ENCODE assay signal across 9 cellular contexts in the genomic region with DNA sequence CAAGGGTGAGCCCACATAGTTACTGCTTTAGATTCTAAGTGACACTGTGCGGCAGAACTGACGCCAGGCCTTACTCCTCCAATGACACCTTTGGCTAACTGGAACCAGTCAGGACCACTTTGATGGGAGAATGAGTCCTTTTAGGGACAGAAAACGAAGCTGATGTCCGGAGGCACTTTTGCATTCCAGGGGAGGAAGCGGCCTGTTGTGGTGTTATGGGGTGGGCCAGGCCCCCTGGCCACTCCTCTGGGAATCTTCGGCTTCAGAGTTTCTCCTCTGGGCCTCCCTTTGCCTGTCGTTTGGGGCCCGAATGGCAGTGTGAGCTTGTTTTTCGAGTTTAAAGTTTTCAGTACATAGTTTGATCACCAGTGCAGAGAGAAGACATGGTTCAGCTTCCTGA.
DNase-seq lines count a peak whose midpoint lies in the region; ATAC-seq and TF ChIP-seq lines count a peak whose summit lies in the region.
"Had no signal": no experiment of that assay in that cellular context is flagged by ENCODE, and none has a peak within 500 bp of the region (broad histone marks: within the 10 kb centered on the region; RNA-seq: fewer than 3 reads in every experiment).

No MANE protein-coding gene starts in this region.

- H3K27ac Mint-ChIP-seq in activated T-cell treated with anti-CD3 and anti-CD28 coated beads, Interleukin-2, amount 50 U/mL, for 24 hours: peak overlapping the region; percentile 97
- peak overlapping the region; percentile 91 for H3K27ac Mint-ChIP-seq in activated naive CD8-positive, alpha-beta T cell treated with anti-CD3 and anti-CD28 coated beads for 36 hours
- H3K27ac Mint-ChIP-seq in mesothelial cell of epicardium: peak overlapping the region; percentile 87

- peaks cover 88% of the 10 kb centered on the region for H3K36me3 Mint-ChIP-seq in activated T-cell treated with anti-CD3 and anti-CD28 coated beads, Interleukin-2, amount 50 U/mL, for 24 hours (ENCODE audit: low read depth)
- H3K36me3 Mint-ChIP-seq in activated naive CD8-positive, alpha-beta T cell treated with anti-CD3 and anti-CD28 coated beads for 36 hours: peaks cover 76% of the 10 kb centered on the region
- H3K36me3 Mint-ChIP-seq in mesothelial cell of epicardium: peaks cover 5% of the 10 kb centered on the region

- peaks cover 100% of the 10 kb centered on the region for H3K4me1 Mint-ChIP-seq in activated T-cell treated with anti-CD3 and anti-CD28 coated beads, Interleukin-2, amount 50 U/mL, for 24 hours (ENCODE audit: low read depth)
- H3K4me1 Mint-ChIP-seq in activated naive CD8-positive, alpha-beta T cell treated with anti-CD3 and anti-CD28 coated beads for 36 hours: peaks cover 92% of the 10 kb centered on the region
- peaks cover 44% of the 10 kb centered on the region for H3K4me1 Mint-ChIP-seq in mesothelial cell of epicardium

- no peaks in the 10 kb centered on the region for H3K27me3 ChIP-seq in thoracic aorta (replicated peaks; ENCODE audit: insufficient read depth)

- no peaks in the 10 kb centered on the region for H3K27me3 Mint-ChIP-seq in activated T-cell treated with anti-CD3 and anti-CD28 coated beads, Interleukin-2, amount 50 U/mL, for 24 hours
- no peaks in the 10 kb centered on the region for H3K27me3 Mint-ChIP-seq in activated naive CD8-positive, alpha-beta T cell treated with anti-CD3 and anti-CD28 coated beads for 36 hours
- no peaks in the 10 kb centered on the region for H3K27me3 Mint-ChIP-seq in mesothelial cell of epicardium (ENCODE audit: low read depth)

- DNase-seq in activated T-cell treated with anti-CD3 and anti-CD28 coated beads, Interleukin-2, amount 50 U/mL, for 24 hours: no peak
- no peak for DNase-seq in activated T-cell treated with anti-CD3 and anti-CD28 coated beads, Interleukin-2, amount 50 U/mL, for 1 hour
- DNase-seq in activated naive CD8-positive, alpha-beta T cell treated with anti-CD3 and anti-CD28 coated beads for 36 hours: no peak
- DNase-seq in mesothelial cell of epicardium (ENCODE audit: low spot score in 2 of 2, unreplicated experiment in 2 of 2) (no peak), thoracic aorta (ENCODE audit: low spot score) (no peak), CD1c-positive myeloid dendritic cell (ENCODE audit: extremely low spot score) (no peak), GM19240 (ENCODE audit: insufficient read length, low spot score) (no peak)
- DNase-seq: effector CD8-positive, alpha-beta T cell had no signal

- peak overlapping the region; percentile 68 to 82 for H3K27ac ChIP-seq in thoracic aorta

- TF ChIP-seq CTCF in mesothelial cell of epicardium (IDR thresholded peaks at IDR 0.05; ENCODE audit: unreplicated experiment) (no peak), thoracic aorta (IDR thresholded peaks at IDR 0.05) (no peak)

- ATAC-seq in thoracic aorta (ENCODE audit: insufficient number of reproducible peaks, low FRiP score, low read depth) (no peak), GM19452 (IDR thresholded peaks at IDR 0.05; ENCODE audit: unreplicated experiment) (no peak)

- H3K36me3 ChIP-seq in thoracic aorta: no peaks in the 10 kb centered on the region

- H3K4me1 ChIP-seq in thoracic aorta (ENCODE audit: control insufficient read depth in 1 of 2, low read depth in 2 of 2): peaks cover 37 to 66% of the 10 kb centered on the region in 2 donors

- peak overlapping the region; percentile 60 for H3K4me3 Mint-ChIP-seq in activated T-cell treated with anti-CD3 and anti-CD28 coated beads, Interleukin-2, amount 50 U/mL, for 24 hours
- no peak overlapping the region for H3K4me3 Mint-ChIP-seq in activated naive CD8-positive, alpha-beta T cell treated with anti-CD3 and anti-CD28 coated beads for 36 hours
- no peak overlapping the region for H3K4me3 Mint-ChIP-seq in mesothelial cell of epicardium

- no peak overlapping the region for H3K4me3 ChIP-seq in thoracic aorta

- H3K9me3 ChIP-seq in thoracic aorta: no peaks in the 10 kb centered on the region

- peaks cover 2% of the 10 kb centered on the region for H3K9me3 Mint-ChIP-seq in activated T-cell treated with anti-CD3 and anti-CD28 coated beads, Interleukin-2, amount 50 U/mL, for 24 hours
- H3K9me3 Mint-ChIP-seq in activated naive CD8-positive, alpha-beta T cell treated with anti-CD3 and anti-CD28 coated beads for 36 hours: peaks cover 1% of the 10 kb centered on the region
- no peaks in the 10 kb centered on the region for H3K9me3 Mint-ChIP-seq in mesothelial cell of epicardium
